Comparison of ENCODE assay signal across 10 cellular contexts in the genomic region with DNA sequence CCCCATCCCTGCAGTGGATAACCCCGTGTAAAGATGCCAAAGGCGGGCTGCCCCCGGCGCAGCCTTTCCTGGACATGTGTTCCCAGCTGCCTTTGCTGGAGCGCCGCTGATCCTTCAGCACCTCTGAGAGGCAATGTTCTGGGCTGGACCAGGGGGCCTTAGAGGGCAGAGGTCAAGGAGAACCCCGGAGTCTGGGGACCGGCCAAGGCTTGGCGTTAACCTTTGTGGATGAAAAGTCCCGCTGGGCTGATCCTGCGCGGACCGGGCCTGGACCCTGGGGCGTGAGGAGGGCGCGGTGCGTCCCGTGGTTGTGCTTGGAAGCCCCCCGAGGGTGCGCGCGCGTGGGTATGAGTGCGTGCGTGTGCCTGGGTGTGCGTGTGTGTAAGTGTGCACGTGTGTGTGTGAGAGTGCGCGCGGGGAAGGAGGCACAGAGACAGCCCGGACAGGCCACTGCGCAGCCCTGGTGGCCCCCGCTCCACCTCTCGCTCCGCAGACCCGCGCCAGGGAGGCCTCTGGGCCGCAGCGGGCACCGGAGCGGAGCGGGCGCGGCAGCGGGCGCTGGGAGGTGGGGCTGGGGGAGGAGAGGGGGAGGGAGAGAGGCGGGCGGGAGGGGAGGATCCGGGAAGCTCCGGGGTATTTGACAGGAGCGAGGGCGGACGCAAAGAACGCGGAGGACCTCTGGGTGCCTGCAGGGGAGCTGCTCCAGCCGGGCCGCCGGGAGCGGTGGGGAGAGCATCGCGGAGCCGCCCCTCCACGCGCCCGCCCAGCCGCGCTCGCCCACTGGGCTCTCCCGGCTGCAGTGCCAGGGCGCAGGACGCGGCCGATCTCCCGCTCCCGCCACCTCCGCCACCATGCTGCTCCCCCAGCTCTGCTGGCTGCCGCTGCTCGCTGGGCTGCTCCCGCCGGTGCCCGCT.
DNase-seq lines count a peak whose midpoint lies in the region; ATAC-seq and TF ChIP-seq lines count a peak whose summit lies in the region.
"Had no signal": no experiment of that assay in that cellular context is flagged by ENCODE, and none has a peak within 500 bp of the region (broad histone marks: within the 10 kb centered on the region; RNA-seq: fewer than 3 reads in every experiment).

A gene with protein sequence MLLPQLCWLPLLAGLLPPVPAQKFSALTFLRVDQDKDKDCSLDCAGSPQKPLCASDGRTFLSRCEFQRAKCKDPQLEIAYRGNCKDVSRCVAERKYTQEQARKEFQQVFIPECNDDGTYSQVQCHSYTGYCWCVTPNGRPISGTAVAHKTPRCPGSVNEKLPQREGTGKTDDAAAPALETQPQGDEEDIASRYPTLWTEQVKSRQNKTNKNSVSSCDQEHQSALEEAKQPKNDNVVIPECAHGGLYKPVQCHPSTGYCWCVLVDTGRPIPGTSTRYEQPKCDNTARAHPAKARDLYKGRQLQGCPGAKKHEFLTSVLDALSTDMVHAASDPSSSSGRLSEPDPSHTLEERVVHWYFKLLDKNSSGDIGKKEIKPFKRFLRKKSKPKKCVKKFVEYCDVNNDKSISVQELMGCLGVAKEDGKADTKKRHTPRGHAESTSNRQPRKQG (plus strand): TSS at position 665 of the 914 bp plus-strand sequence. CDS start 187 bp downstream, at position 852.

- H3K36me3 ChIP-seq in NT2/D1 (ENCODE audit: insufficient read depth, insufficient read length, low read length): no peaks in the 10 kb centered on the region

- H3K4me3 ChIP-seq in NT2/D1 (ENCODE audit: insufficient read length, low read depth): peak within 1 kb of the TSS; percentile 54
- peak within 1 kb of the TSS; percentile 43 for H3K4me3 ChIP-seq in iPS-11a (ENCODE audit: low read depth, low read length)

- H3K4me1 ChIP-seq in NT2/D1 (ENCODE audit: insufficient read depth, insufficient read length): peaks cover 4% of the 10 kb centered on the region

- ATAC-seq in HG02610 (IDR thresholded peaks at IDR 0.05; ENCODE audit: unreplicated experiment): no peak

- H3K27me3 ChIP-seq in NT2/D1 (ENCODE audit: insufficient read depth, insufficient read length): peaks cover 59% of the 10 kb centered on the region

- no peak for TF ChIP-seq POLR2A in erythroblast (IDR thresholded peaks at IDR 0.05; ENCODE audit: low read length)

- H3K9ac ChIP-seq in NT2/D1 (ENCODE audit: insufficient read length, low read depth): peak within 1 kb of the TSS; percentile 70

- DNase-seq in DMS153 treated with DMSO at 0.1 percent for 48 hours (lab: John Stamatoyannopoulos, UW; ENCODE audit: unreplicated experiment) (peak; percentile 12), NT2/D1 (ENCODE audit: low read depth, low spot score) (no peak), retina (peak; percentile 72), NCI-H1694 treated with DMSO at 0.1 percent for 48 hours (lab: John Stamatoyannopoulos, UW) (no peak), erythroblast (lab: John Stamatoyannopoulos, UW) (no peak)
- no peak for DNase-seq in activated CD4-positive, alpha-beta T cell treated with anti-CD3 and anti-CD28 coated beads, Interleukin-2, amount 50 U/mL, for 4 hours
- DNase-seq: activated B cell treated with CpG ODN at 0.5 μM for 24 hours, HCEC 1CT had no signal

- H3K9me3 ChIP-seq in NT2/D1 (ENCODE audit: insufficient read depth, low read length): no peaks in the 10 kb centered on the region

Comparison
In these comparisons a context has a peak if more than half of its experiments do, and no peak if none do; other contexts are left out.
1. DNase-seq: peak in DMS153 treated with DMSO at 0.1 percent for 48 hours (single experiment) and retina (single experiment); none in NT2/D1 (single experiment), activated CD4-positive, alpha-beta T cell treated with anti-CD3 and anti-CD28 coated beads, Interleukin-2, amount 50 U/mL, for 4 hours (0 of 2), NCI-H1694 treated with DMSO at 0.1 percent for 48 hours (single experiment) and erythroblast (0 of 2).